Comparison of ENCODE assay signal across 18 cellular contexts in genomic region chr11:29190313-29190712, GRCh38.
A peak's percentile ranks its signal among the peaks of the same experiment; 100 is the strongest.
DNase-seq lines count a peak whose midpoint lies in the region; ATAC-seq, FAIRE-seq and TF ChIP-seq lines count a peak whose summit lies in the region.
"Had no signal": no experiment of that assay in that cellular context is flagged by ENCODE, and none has a peak within 500 bp of the region (broad histone marks: within the 10 kb centered on the region; RNA-seq: fewer than 3 reads in every experiment).

No MANE protein-coding gene starts in this region.

- ATAC-seq in A549 = no peak
- no peak for ATAC-seq in stimulated activated naive CD8-positive, alpha-beta T cell treated with anti-CD3 and anti-CD28 coated beads, Interleukin-15, amount 100 ng/mL, for 72 hours

- H3K4me3 Mint-ChIP-seq in stimulated activated naive CD8-positive, alpha-beta T cell treated with anti-CD3 and anti-CD28 coated beads, Interleukin-15, amount 100 ng/mL, for 72 hours = no peak overlapping the region
- H3K4me3 Mint-ChIP-seq: CD4-positive, alpha-beta memory T cell; HFFc6 had no signal

- DNase-seq in A549 (ENCODE audit: low read depth in 1 of 2, low spot score in 1 of 2) (no peak), LHCN-M2 (ENCODE audit: low read depth) (peak; percentile 45), iris pigment epithelial cell (ENCODE audit: low read depth) (peak; percentile 31), inferior parietal cortex (ENCODE audit: extremely low spot score) (no peak), Kasumi-1 (lab: John Stamatoyannopoulos, UW) (no peak)
- DNase-seq in stimulated activated naive CD8-positive, alpha-beta T cell treated with anti-CD3 and anti-CD28 coated beads, Interleukin-15, amount 100 ng/mL, for 72 hours = no peak
- DNase-seq: 8988T; C1 segment of cervical spinal cord; Calu3; CD4-positive, alpha-beta memory T cell; COR-L47; DND-41; GOT3; HFFc6 had no signal

- no peak overlapping the region for H3K27ac ChIP-seq in A549

- no peaks in the 10 kb centered on the region for H3K27me3 Mint-ChIP-seq in stimulated activated naive CD8-positive, alpha-beta T cell treated with anti-CD3 and anti-CD28 coated beads, Interleukin-15, amount 100 ng/mL, for 72 hours
- H3K27me3 Mint-ChIP-seq: CD4-positive, alpha-beta memory T cell had no signal

- no peak for TF ChIP-seq RAD21 in A549 (conservative IDR thresholded peaks at IDR 0.05 in 1 of 2, IDR thresholded peaks at IDR 0.05 in 1 of 2)

- peaks cover 6% of the 10 kb centered on the region; the same call in 2 of the 3 replicates for H3K4me1 ChIP-seq in A549
- H3K4me1 ChIP-seq: HAP-1 had no signal

- FAIRE-seq in A549 (lab: Jason Lieb, UNC) = peak; percentile 49
- FAIRE-seq: G401.6, GM12892, H54 had no signal

- no peak overlapping the region for H3K4me2 ChIP-seq in A549

- TF ChIP-seq EP300 in A549 (IDR thresholded peaks at IDR 0.05) = no peak

- H3K4me1 Mint-ChIP-seq in stimulated activated naive CD8-positive, alpha-beta T cell treated with anti-CD3 and anti-CD28 coated beads, Interleukin-15, amount 100 ng/mL, for 72 hours = no peaks in the 10 kb centered on the region
- H3K4me1 Mint-ChIP-seq: CD4-positive, alpha-beta memory T cell had no signal

- no peaks in the 10 kb centered on the region for H3K9me3 ChIP-seq in A549
- H3K9me3 ChIP-seq: HAP-1 had no signal

- CTCF ChIA-PET in A549 (lab: Yijun Ruan, JAX) = interaction anchor here (1.0 kb wide), 1 partner anchor 8 kb away, joined by 3 read pairs; no protein-coding TSS in a partner anchor

- no peak overlapping the region for H3K4me3 ChIP-seq in A549
- H3K4me3 ChIP-seq: HAP-1 had no signal

- H3K9me3 Mint-ChIP-seq in stimulated activated naive CD8-positive, alpha-beta T cell treated with anti-CD3 and anti-CD28 coated beads, Interleukin-15, amount 100 ng/mL, for 72 hours = peaks cover 4 to 13% of the 10 kb centered on the region in 2 donors
- H3K9me3 Mint-ChIP-seq: HFFc6 had no signal

- POLR2A ChIA-PET in A549 (lab: Yijun Ruan, JAX) = no interaction called here

- no peak overlapping the region for H3K27ac Mint-ChIP-seq in stimulated activated naive CD8-positive, alpha-beta T cell treated with anti-CD3 and anti-CD28 coated beads, Interleukin-15, amount 100 ng/mL, for 72 hours
- H3K27ac Mint-ChIP-seq: CD4-positive, alpha-beta memory T cell; HFFc6 had no signal

- no peak for TF ChIP-seq CTCF in A549 (IDR thresholded peaks at IDR 0.05)

- no peak for TF ChIP-seq POLR2A in A549 (IDR thresholded peaks at IDR 0.05; ENCODE audit: low read length)

TF ChIP-seq in A549, 52 proteins besides CTCF, POLR2A, EP300 and RAD21:
- no peak for TF ChIP-seq CBX8 (IDR thresholded peaks at IDR 0.05)
- TF ChIP-seq ATOH8 (CRISPR knock-in tag; IDR thresholded peaks at IDR 0.05; ENCODE audit: low read depth) = no peak
- no peak for TF ChIP-seq HMGXB4 (CRISPR knock-in tag; IDR thresholded peaks at IDR 0.05; ENCODE audit: borderline replicate concordance)
- TF ChIP-seq ELK1 (IDR thresholded peaks at IDR 0.05; ENCODE audit: low read depth, low read length) = no peak
- no peak for TF ChIP-seq BHLHE40 (IDR thresholded peaks at IDR 0.05; ENCODE audit: low read depth, low read length)
- TF ChIP-seq PBX3 (IDR thresholded peaks at IDR 0.05) = no peak
- no peak for TF ChIP-seq TFCP2L1 (CRISPR knock-in tag; IDR thresholded peaks at IDR 0.05)
- no peak for TF ChIP-seq JUN (IDR thresholded peaks at IDR 0.05)
TF ChIP-seq in A549: peak in this region for 0.

Comparison
In these comparisons a context has a peak if more than half of its experiments do, and no peak if none do; other contexts are left out.
1. DNase-seq: peak in LHCN-M2 (single experiment) and iris pigment epithelial cell (single experiment); none in A549 (0 of 2), inferior parietal cortex (single experiment), stimulated activated naive CD8-positive, alpha-beta T cell treated with anti-CD3 and anti-CD28 coated beads, Interleukin-15, amount 100 ng/mL, for 72 hours (0 of 2) and Kasumi-1 (0 of 2).